In genomic region chr7:155208681-155209477, GRCh38 we compare ENCODE assay signal across 12 cellular contexts.
A peak's percentile ranks its signal among the peaks of the same experiment; 100 is the strongest.
DNase-seq lines count a peak whose midpoint lies in the region; ATAC-seq and TF ChIP-seq lines count a peak whose summit lies in the region.
"Had no signal": no experiment of that assay in that cellular context is flagged by ENCODE, and none has a peak within 500 bp of the region (broad histone marks: within the 10 kb centered on the region; RNA-seq: fewer than 3 reads in every experiment).

No MANE protein-coding gene starts in this region.

- peaks cover 34% of the 10 kb centered on the region for H3K4me1 ChIP-seq in SJSA1 (replicated peaks)
- H3K4me1 ChIP-seq in gastroesophageal sphincter, result no peaks in the 10 kb centered on the region
- H3K4me1 ChIP-seq in transverse colon, result peaks cover 0 to 1% (median 0%) of the 10 kb centered on the region in 4 donors

- no peaks in the 10 kb centered on the region for H3K27me3 ChIP-seq in SJSA1 (replicated peaks)
- peaks cover 58% of the 10 kb centered on the region for H3K27me3 ChIP-seq in gastroesophageal sphincter
- peaks cover 5% of the 10 kb centered on the region for H3K27me3 ChIP-seq in transverse colon

- H3K9me3 ChIP-seq in SJSA1 (replicated peaks) (no peaks in the 10 kb centered on the region), gastroesophageal sphincter (no peaks in the 10 kb centered on the region), transverse colon (no peaks in the 10 kb centered on the region)

- intact Hi-C loops in activated CD4-positive, alpha-beta memory T cell treated with anti-CD3 and anti-CD28 coated beads for 36 hours (cut with micrococcal nuclease), result loop anchor here (5.0 kb wide), 2 partner anchors 453 to 1683 kb away; partner anchors contain the start of gene LMBR1
- intact Hi-C loops in transverse colon (cut with DNase I; ENCODE audit: low total_unique reads), result no loop called here

- no peaks in the 10 kb centered on the region for H3K27me3 Mint-ChIP-seq in activated CD4-positive, alpha-beta memory T cell treated with anti-CD3 and anti-CD28 coated beads, Interleukin-2, amount 10 ng/mL, durations not matched to agents 7 days and 5 days
- H3K27me3 Mint-ChIP-seq in activated CD4-positive, alpha-beta memory T cell treated with anti-CD3 and anti-CD28 coated beads for 36 hours, result no peaks in the 10 kb centered on the region
- H3K27me3 Mint-ChIP-seq in stimulated activated naive B cell treated with anti-CD40 and anti-IgM and Interleukin-4, amounts not matched to agents 10 μg/mL and 1 μg/mL and 100 μg/mL, for 72 hours, result peaks cover 5 to 12% of the 10 kb centered on the region in 2 donors

- WGBS in gastroesophageal sphincter (ENCODE audit: low coverage in 1 of 2), 2 donors, result 62 to 76% methylated on average over 2 to 15 of the region's 15 CpGs
- WGBS in transverse colon (ENCODE audit: low coverage in 1 of 2), 2 donors, result 40 to 67% methylated on average over 1 to 15 of the region's 15 CpGs

- H3K4me1 Mint-ChIP-seq in activated CD4-positive, alpha-beta memory T cell treated with anti-CD3 and anti-CD28 coated beads, Interleukin-2, amount 10 ng/mL, durations not matched to agents 7 days and 5 days, result peaks cover 42% of the 10 kb centered on the region
- peaks cover 51% of the 10 kb centered on the region for H3K4me1 Mint-ChIP-seq in activated CD4-positive, alpha-beta memory T cell treated with anti-CD3 and anti-CD28 coated beads for 36 hours (ENCODE audit: low read depth)
- peaks cover 35 to 54% of the 10 kb centered on the region in 2 donors for H3K4me1 Mint-ChIP-seq in stimulated activated naive B cell treated with anti-CD40 and anti-IgM and Interleukin-4, amounts not matched to agents 10 μg/mL and 1 μg/mL and 100 μg/mL, for 72 hours

- TF ChIP-seq POLR2A in gastroesophageal sphincter (IDR thresholded peaks at IDR 0.05) (no peak), transverse colon (IDR thresholded peaks at IDR 0.05) (no peak)

- H3K27ac ChIP-seq in SJSA1 (peak overlapping the region; percentile 53), gastroesophageal sphincter (peak overlapping the region in 3 of 4 donors; percentile 37 to 55 (median 51)), transverse colon (no peak overlapping the region)
- H3K27ac ChIP-seq: epithelial cell of prostate had no signal

- H3K36me3 Mint-ChIP-seq in activated CD4-positive, alpha-beta memory T cell treated with anti-CD3 and anti-CD28 coated beads, Interleukin-2, amount 10 ng/mL, durations not matched to agents 7 days and 5 days (ENCODE audit: low read depth), result peaks cover 7% of the 10 kb centered on the region
- peaks cover 3% of the 10 kb centered on the region for H3K36me3 Mint-ChIP-seq in activated CD4-positive, alpha-beta memory T cell treated with anti-CD3 and anti-CD28 coated beads for 36 hours
- H3K36me3 Mint-ChIP-seq in stimulated activated naive B cell treated with anti-CD40 and anti-IgM and Interleukin-4, amounts not matched to agents 10 μg/mL and 1 μg/mL and 100 μg/mL, for 72 hours, result peaks cover 14 to 31% of the 10 kb centered on the region in 2 donors

- TF ChIP-seq EP300 in gastroesophageal sphincter (IDR thresholded peaks at IDR 0.05), result no peak
- TF ChIP-seq EP300 in transverse colon (IDR thresholded peaks at IDR 0.05; ENCODE audit: low read depth), result no peak

- no peak overlapping the region for H3K4me3 Mint-ChIP-seq in activated CD4-positive, alpha-beta memory T cell treated with anti-CD3 and anti-CD28 coated beads, Interleukin-2, amount 10 ng/mL, durations not matched to agents 7 days and 5 days
- no peak overlapping the region for H3K4me3 Mint-ChIP-seq in activated CD4-positive, alpha-beta memory T cell treated with anti-CD3 and anti-CD28 coated beads for 36 hours
- peak overlapping the region in 1 of 2 donors; percentile 30 for H3K4me3 Mint-ChIP-seq in stimulated activated naive B cell treated with anti-CD40 and anti-IgM and Interleukin-4, amounts not matched to agents 10 μg/mL and 1 μg/mL and 100 μg/mL, for 72 hours
- H3K4me3 Mint-ChIP-seq: memory B cell had no signal

- peak; percentile 28 for DNase-seq in activated CD4-positive, alpha-beta memory T cell treated with anti-CD3 and anti-CD28 coated beads, Interleukin-2, amount 10 ng/mL, durations not matched to agents 7 days and 5 days
- DNase-seq in activated CD4-positive, alpha-beta memory T cell treated with anti-CD3 and anti-CD28 coated beads for 36 hours, result no peak
- DNase-seq in SJSA1 (ENCODE audit: low read depth in 1 of 2, low spot score in 2 of 2) (peak in 1 of 2 experiments; percentile 59), transverse colon (no peak), DMS53 (lab: John Stamatoyannopoulos, UW) (no peak)
- no peak for DNase-seq in stimulated activated naive B cell treated with anti-CD40 and anti-IgM and Interleukin-4, amounts not matched to agents 10 μg/mL and 1 μg/mL and 100 μg/mL, for 72 hours
- DNase-seq: NCI-H345 had no signal

- TF ChIP-seq CTCF in gastroesophageal sphincter (IDR thresholded peaks at IDR 0.05) (no peak), transverse colon (IDR thresholded peaks at IDR 0.05) (no peak)

- ATAC-seq in gastroesophageal sphincter (no peak), GM18520 (IDR thresholded peaks at IDR 0.05; ENCODE audit: unreplicated experiment) (no peak)
- ATAC-seq in stimulated activated naive B cell treated with anti-CD40 and anti-IgM and Interleukin-4, amounts not matched to agents 10 μg/mL and 1 μg/mL and 100 μg/mL, for 72 hours (replicated peaks), result no peak

- no peak overlapping the region for H3K27ac Mint-ChIP-seq in activated CD4-positive, alpha-beta memory T cell treated with anti-CD3 and anti-CD28 coated beads, Interleukin-2, amount 10 ng/mL, durations not matched to agents 7 days and 5 days
- no peak overlapping the region for H3K27ac Mint-ChIP-seq in activated CD4-positive, alpha-beta memory T cell treated with anti-CD3 and anti-CD28 coated beads for 36 hours
- H3K27ac Mint-ChIP-seq in stimulated activated naive B cell treated with anti-CD40 and anti-IgM and Interleukin-4, amounts not matched to agents 10 μg/mL and 1 μg/mL and 100 μg/mL, for 72 hours, result peak overlapping the region; percentile 52

- H3K9me3 Mint-ChIP-seq in activated CD4-positive, alpha-beta memory T cell treated with anti-CD3 and anti-CD28 coated beads, Interleukin-2, amount 10 ng/mL, durations not matched to agents 7 days and 5 days, result peaks cover 3% of the 10 kb centered on the region
- peaks cover 5% of the 10 kb centered on the region for H3K9me3 Mint-ChIP-seq in activated CD4-positive, alpha-beta memory T cell treated with anti-CD3 and anti-CD28 coated beads for 36 hours
- H3K9me3 Mint-ChIP-seq in stimulated activated naive B cell treated with anti-CD40 and anti-IgM and Interleukin-4, amounts not matched to agents 10 μg/mL and 1 μg/mL and 100 μg/mL, for 72 hours, result peaks cover 16 to 27% of the 10 kb centered on the region in 2 donors

- CTCF ChIA-PET in activated CD4-positive, alpha-beta memory T cell treated with anti-CD3 and anti-CD28 coated beads, Interleukin-2, amount 10 ng/mL, durations not matched to agents 7 days and 5 days (lab: Charles Lee), result no interaction called here
- CTCF ChIA-PET in activated CD4-positive, alpha-beta memory T cell treated with anti-CD3 and anti-CD28 coated beads for 36 hours (lab: Charles Lee), result no interaction called here

- H3K36me3 ChIP-seq in SJSA1 (no peaks in the 10 kb centered on the region), gastroesophageal sphincter (no peaks in the 10 kb centered on the region), transverse colon (no peaks in the 10 kb centered on the region)
- H3K36me3 ChIP-seq: tibial nerve had no signal

- in situ Hi-C loops in transverse colon (cut with MboI; ENCODE audit: low pct_ligation_motif_present in 1 of 4, low pct_unique_long_range_greater_than_20kb in 1 of 4, low sequenced_read_pairs in 3 of 4), result no loop called here

- H3K4me3 ChIP-seq in SJSA1, result no peak overlapping the region
- H3K4me3 ChIP-seq in gastroesophageal sphincter, result no peak overlapping the region
- H3K4me3 ChIP-seq in transverse colon, result no peak overlapping the region
- H3K4me3 ChIP-seq: tibial nerve had no signal

- POLR2A ChIA-PET in activated CD4-positive, alpha-beta memory T cell treated with anti-CD3 and anti-CD28 coated beads, Interleukin-2, amount 10 ng/mL, durations not matched to agents 7 days and 5 days (lab: Charles Lee), result interaction anchor here (1.0 kb wide), 1 partner anchor 88 kb away, joined by 3 read pairs; no protein-coding TSS in a partner anchor
- POLR2A ChIA-PET in activated CD4-positive, alpha-beta memory T cell treated with anti-CD3 and anti-CD28 coated beads for 36 hours (lab: Charles Lee), result interaction anchor here (1.3 kb wide), 1 partner anchor 89 kb away, joined by 3 read pairs; the partner anchor contains the start of gene INSIG1

Comparison
In these comparisons a context has a peak if more than half of its experiments do, and no peak if none do; other contexts are left out.
1. H3K27ac ChIP-seq: peak in SJSA1 (single experiment) and gastroesophageal sphincter (3 of 4); none in transverse colon (0 of 4).